Comparison of ENCODE assay signal across 26 cellular contexts in genomic region chr17:61360318-61360717, GRCh38. TPM values are rescaled to one million over a fixed set of nuclear protein-coding genes. Genes with fewer than 3 reads are reported as not detected.
"Had no signal": no experiment of that assay in that cellular context is flagged by ENCODE, and none has a peak within 500 bp of the region (broad histone marks: within the 10 kb centered on the region; RNA-seq: fewer than 3 reads in every experiment).

No MANE protein-coding gene starts in this region.

- H3K36me3 ChIP-seq: sigmoid colon, spleen had no signal

- H3K27me3 ChIP-seq: sigmoid colon, spleen, tibial nerve had no signal

- H3K9ac ChIP-seq: parathyroid adenoma had no signal

- H3K79me2 ChIP-seq: parathyroid adenoma had no signal

- H3K9me3 Mint-ChIP-seq: activated CD4-positive, alpha-beta memory T cell treated with anti-CD3 and anti-CD28 coated beads for 36 hours; activated CD4-positive, alpha-beta T cell treated with anti-CD3 and anti-CD28 coated beads, Interleukin-2, amount 10 ng/mL, durations not matched to agents 24 days and 14 days; activated naive CD4-positive, alpha-beta T cell treated with anti-CD3 and anti-CD28 coated beads, Interleukin-2, amount 10 ng/mL, durations not matched to agents 7 days and 5 days; activated naive CD8-positive, alpha-beta T cell treated with anti-CD3 and anti-CD28 coated beads, Interleukin-2, amount 10 ng/mL, durations not matched to agents 7 days and 5 days; naive thymus-derived CD4-positive, alpha-beta T cell had no signal

- H3K4me1 Mint-ChIP-seq: activated CD4-positive, alpha-beta T cell treated with anti-CD3 and anti-CD28 coated beads, Interleukin-2, amount 10 ng/mL, durations not matched to agents 24 days and 14 days; activated naive CD4-positive, alpha-beta T cell treated with anti-CD3 and anti-CD28 coated beads, Interleukin-2, amount 10 ng/mL, durations not matched to agents 7 days and 5 days; naive thymus-derived CD4-positive, alpha-beta T cell had no signal

- H3K27ac ChIP-seq: parathyroid adenoma, psoas muscle, sigmoid colon, spleen, tibial nerve had no signal

- H2AFZ ChIP-seq: parathyroid adenoma had no signal

- H3K27ac Mint-ChIP-seq: activated CD4-positive, alpha-beta memory T cell treated with anti-CD3 and anti-CD28 coated beads for 36 hours; activated CD4-positive, alpha-beta T cell treated with anti-CD3 and anti-CD28 coated beads, Interleukin-2, amount 10 ng/mL, durations not matched to agents 24 days and 14 days; activated naive CD4-positive, alpha-beta T cell treated with anti-CD3 and anti-CD28 coated beads, Interleukin-2, amount 10 ng/mL, durations not matched to agents 7 days and 5 days; activated naive CD8-positive, alpha-beta T cell treated with anti-CD3 and anti-CD28 coated beads, Interleukin-2, amount 10 ng/mL, durations not matched to agents 7 days and 5 days; naive thymus-derived CD4-positive, alpha-beta T cell had no signal

- H3K27me3 Mint-ChIP-seq: activated CD4-positive, alpha-beta memory T cell treated with anti-CD3 and anti-CD28 coated beads for 36 hours; activated CD4-positive, alpha-beta T cell treated with anti-CD3 and anti-CD28 coated beads, Interleukin-2, amount 10 ng/mL, durations not matched to agents 24 days and 14 days; activated naive CD4-positive, alpha-beta T cell treated with anti-CD3 and anti-CD28 coated beads, Interleukin-2, amount 10 ng/mL, durations not matched to agents 7 days and 5 days; activated naive CD8-positive, alpha-beta T cell treated with anti-CD3 and anti-CD28 coated beads, Interleukin-2, amount 10 ng/mL, durations not matched to agents 7 days and 5 days; naive thymus-derived CD4-positive, alpha-beta T cell had no signal

- H3K36me3 Mint-ChIP-seq: activated CD4-positive, alpha-beta memory T cell treated with anti-CD3 and anti-CD28 coated beads for 36 hours; activated naive CD4-positive, alpha-beta T cell treated with anti-CD3 and anti-CD28 coated beads, Interleukin-2, amount 10 ng/mL, durations not matched to agents 7 days and 5 days; activated naive CD8-positive, alpha-beta T cell treated with anti-CD3 and anti-CD28 coated beads, Interleukin-2, amount 10 ng/mL, durations not matched to agents 7 days and 5 days; naive thymus-derived CD4-positive, alpha-beta T cell had no signal

- H3K4me1 ChIP-seq: parathyroid adenoma, psoas muscle, sigmoid colon, spleen, tibial nerve had no signal

- H3K9me3 ChIP-seq: psoas muscle, sigmoid colon, spleen, tibial nerve had no signal

- FAIRE-seq: endothelial cell of umbilical vein, kidney, TTC549 had no signal

- DNase-seq: activated CD4-positive, alpha-beta memory T cell treated with anti-CD3 and anti-CD28 coated beads for 36 hours; activated CD4-positive, alpha-beta T cell treated with anti-CD3 and anti-CD28 coated beads, Interleukin-2, amount 10 ng/mL, durations not matched to agents 24 days and 14 days; activated CD4-positive, CD25-positive, alpha-beta regulatory T cell treated with anti-CD3 and anti-CD28 coated beads, Interleukin-2, amount 50 U/mL, for 72 hours; activated CD8-positive, alpha-beta memory T cell treated with anti-CD3 and anti-CD28 coated beads, Interleukin-2, amount 50 U/mL, for 4 hours; activated gamma-delta T cell; activated naive CD4-positive, alpha-beta T cell treated with anti-CD3 and anti-CD28 coated beads, Interleukin-2, amount 10 ng/mL, durations not matched to agents 7 days and 5 days; activated naive CD8-positive, alpha-beta T cell treated with anti-CD3 and anti-CD28 coated beads, Interleukin-2, amount 10 ng/mL, durations not matched to agents 7 days and 5 days; activated T-cell treated with anti-CD3 and anti-CD28 coated beads, Interleukin-2, amount 50 U/mL, for 1 hour; central memory CD4-positive, alpha-beta T cell; head of caudate nucleus; hippocampal formation; kidney; left colon; midbrain; naive thymus-derived CD4-positive, alpha-beta T cell; nucleus accumbens; psoas muscle; sigmoid colon; spleen; stimulated activated naive CD4-positive, alpha-beta T cell treated with Interleukin-2 at 50 U/mL for 16 hours had no signal

- ATAC-seq: left colon; naive thymus-derived CD4-positive, alpha-beta T cell; psoas muscle had no signal

- H3K4me3 ChIP-seq: psoas muscle, sigmoid colon, spleen, tibial nerve had no signal

- H3K4me3 Mint-ChIP-seq: activated CD4-positive, alpha-beta memory T cell treated with anti-CD3 and anti-CD28 coated beads for 36 hours; activated CD4-positive, alpha-beta T cell treated with anti-CD3 and anti-CD28 coated beads, Interleukin-2, amount 10 ng/mL, durations not matched to agents 24 days and 14 days; activated naive CD4-positive, alpha-beta T cell treated with anti-CD3 and anti-CD28 coated beads, Interleukin-2, amount 10 ng/mL, durations not matched to agents 7 days and 5 days; activated naive CD8-positive, alpha-beta T cell treated with anti-CD3 and anti-CD28 coated beads, Interleukin-2, amount 10 ng/mL, durations not matched to agents 7 days and 5 days; naive thymus-derived CD4-positive, alpha-beta T cell had no signal

RNA-seq across cellular contexts. Expression of gene TBX2, which starts 39.3 kb away (rescaled TPM):
- total RNA-seq: activated CD4-positive, alpha-beta T cell treated with anti-CD3 and anti-CD28 coated beads, Interleukin-2, amount 10 ng/mL, durations not matched to agents 24 days and 14 days; activated CD8-positive, alpha-beta memory T cell treated with anti-CD3 and anti-CD28 coated beads for 36 hours; activated naive CD8-positive, alpha-beta T cell treated with anti-CD3 and anti-CD28 coated beads, Interleukin-2, amount 10 ng/mL, durations not matched to agents 7 days and 5 days; endothelial cell of umbilical vein; naive thymus-derived CD4-positive, alpha-beta T cell had no signal
- polyA plus RNA-seq: endothelial cell of umbilical vein; naive thymus-derived CD4-positive, alpha-beta T cell; neural cell had no signal
